Comparison of ENCODE assay signal across 20 cellular contexts in the genomic region with DNA sequence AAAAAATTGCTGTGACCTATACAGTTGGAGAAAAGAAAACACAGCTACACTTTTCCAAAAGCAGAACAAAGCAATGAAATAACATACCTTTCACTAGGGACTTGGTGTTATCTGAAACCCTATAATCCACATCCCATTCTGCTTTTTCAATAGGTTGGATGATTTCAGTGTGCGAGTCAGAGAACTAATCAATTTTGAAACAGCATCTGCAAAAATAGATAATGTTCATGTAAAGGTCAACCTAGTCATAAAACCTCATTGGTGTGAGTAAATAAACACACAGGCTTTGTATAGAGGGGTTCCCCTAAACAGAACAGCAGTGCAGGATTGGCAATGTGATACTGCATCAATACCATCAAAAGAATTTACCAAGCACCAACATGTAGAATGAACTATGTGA.
DNase-seq lines count a peak whose midpoint lies in the region; TF ChIP-seq lines count a peak whose summit lies in the region.
"Had no signal": no experiment of that assay in that cellular context is flagged by ENCODE, and none has a peak within 500 bp of the region (broad histone marks: within the 10 kb centered on the region; RNA-seq: fewer than 3 reads in every experiment).

No MANE protein-coding gene starts in this region.

- no peak overlapping the region for H3K27ac ChIP-seq in esophagus squamous epithelium
- H3K27ac ChIP-seq: C4-2B, GM23248, SJSA1 had no signal

- TF ChIP-seq CTCF in esophagus squamous epithelium (IDR thresholded peaks at IDR 0.05) = no peak

- 62 to 76% methylated on average over 1 of the region's 1 CpG for WGBS in esophagus squamous epithelium, 2 donors

- no peaks in the 10 kb centered on the region for H3K9me3 ChIP-seq in esophagus squamous epithelium
- H3K9me3 ChIP-seq: SJSA1 had no signal

- TF ChIP-seq POLR2A in esophagus squamous epithelium (IDR thresholded peaks at IDR 0.05) = no peak

- DNase-seq in NCI-H345 (lab: John Stamatoyannopoulos, UW) (peak; percentile 41), NCI-H345 treated with DMSO at 0.1 percent for 48 hours (lab: John Stamatoyannopoulos, UW; ENCODE audit: unreplicated experiment) (no peak), NCI-H2081 treated with DMSO at 0.1 percent for 48 hours (lab: John Stamatoyannopoulos, UW) (peak; percentile 19), NCI-H748 (lab: John Stamatoyannopoulos, UW; ENCODE audit: unreplicated experiment) (peak; percentile 92), medulla oblongata (ENCODE audit: extremely low spot score) (no peak), esophagus squamous epithelium (lab: John Stamatoyannopoulos, UW) (no peak)
- DNase-seq in stimulated activated CD8-positive, alpha-beta memory T cell treated with anti-CD3 and anti-CD28 coated beads, Interleukin-4, amount 100 ng/mL, for 48 hours = no peak
- DNase-seq: DND-41, GM23248, H9, HFFc6, KBM-7, MM.1S, NCI-H1048, NCI-H1694 treated with DMSO at 0.1 percent for 48 hours, NCI-H510A treated with DMSO at 0.1 percent for 48 hours, T-helper 1 cell had no signal

- H3K4me1 ChIP-seq in esophagus squamous epithelium = peaks cover 0 to 8% (median 0%) of the 10 kb centered on the region in 3 donors
- H3K4me1 ChIP-seq: SJSA1 had no signal

- H3K4me3 ChIP-seq in esophagus squamous epithelium = no peak overlapping the region
- H3K4me3 ChIP-seq: GM12878, GM23248, SJSA1 had no signal

- no peaks in the 10 kb centered on the region for H3K36me3 ChIP-seq in esophagus squamous epithelium
- H3K36me3 ChIP-seq: SJSA1 had no signal

- intact Hi-C loops in esophagus squamous epithelium (cut with DNase I) = no loop called here

- no peaks in the 10 kb centered on the region for H3K27me3 ChIP-seq in esophagus squamous epithelium
- H3K27me3 ChIP-seq: SJSA1 had no signal

Comparison
In these comparisons a context has a peak if more than half of its experiments do, and no peak if none do; other contexts are left out.
1. DNase-seq: peak in NCI-H345 (single experiment), NCI-H2081 treated with DMSO at 0.1 percent for 48 hours (single experiment) and NCI-H748 (single experiment); none in NCI-H345 treated with DMSO at 0.1 percent for 48 hours (single experiment), medulla oblongata (single experiment), esophagus squamous epithelium (single experiment) and stimulated activated CD8-positive, alpha-beta memory T cell treated with anti-CD3 and anti-CD28 coated beads, Interleukin-4, amount 100 ng/mL, for 48 hours (single experiment).